In the genomic region with DNA sequence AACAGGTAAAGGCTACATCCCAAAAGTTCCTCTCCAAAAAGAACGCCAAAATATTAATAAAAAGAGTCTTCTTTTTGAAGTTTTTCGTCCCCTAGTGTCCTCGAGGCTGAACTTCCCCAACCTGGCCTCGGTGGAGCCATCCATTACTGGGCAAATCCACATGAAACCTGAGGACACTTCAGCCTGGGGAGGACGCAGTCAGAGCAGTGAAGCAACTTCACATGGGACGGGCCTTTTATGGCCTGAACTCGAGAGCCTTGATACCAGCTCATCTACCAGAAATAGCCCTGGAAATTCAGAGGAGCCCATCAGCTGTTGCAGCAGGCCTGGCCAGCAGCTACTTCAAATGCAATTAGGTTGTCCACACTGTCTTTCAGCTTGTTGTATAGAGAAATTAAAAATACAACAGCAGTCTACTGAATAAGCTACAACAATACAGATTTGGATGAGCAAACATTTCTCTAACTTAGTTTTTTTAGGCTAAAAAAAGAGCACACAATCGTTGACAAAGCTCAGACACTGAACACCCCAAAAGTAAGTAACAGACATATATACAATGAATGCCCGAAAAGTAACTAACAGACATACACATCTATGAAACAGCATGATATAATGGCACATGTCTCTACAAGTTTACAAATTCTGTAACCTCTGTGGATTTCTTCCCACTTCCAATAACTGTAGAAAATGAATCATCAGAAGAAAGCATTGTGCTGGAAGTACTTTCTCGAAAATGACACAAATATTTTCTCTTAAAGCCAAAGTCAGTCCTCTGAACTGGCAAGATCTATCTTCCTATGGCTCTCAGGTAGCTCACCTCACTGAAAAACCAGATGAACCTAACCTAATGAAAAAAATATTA, we compare ENCODE assay signal across 8 cellular contexts. TPM values are rescaled to one million over a fixed set of nuclear protein-coding genes. Genes with fewer than 3 reads are reported as not detected.
DNase-seq lines count a peak whose midpoint lies in the region; ATAC-seq, FAIRE-seq and TF ChIP-seq lines count a peak whose summit lies in the region.

A gene with protein sequence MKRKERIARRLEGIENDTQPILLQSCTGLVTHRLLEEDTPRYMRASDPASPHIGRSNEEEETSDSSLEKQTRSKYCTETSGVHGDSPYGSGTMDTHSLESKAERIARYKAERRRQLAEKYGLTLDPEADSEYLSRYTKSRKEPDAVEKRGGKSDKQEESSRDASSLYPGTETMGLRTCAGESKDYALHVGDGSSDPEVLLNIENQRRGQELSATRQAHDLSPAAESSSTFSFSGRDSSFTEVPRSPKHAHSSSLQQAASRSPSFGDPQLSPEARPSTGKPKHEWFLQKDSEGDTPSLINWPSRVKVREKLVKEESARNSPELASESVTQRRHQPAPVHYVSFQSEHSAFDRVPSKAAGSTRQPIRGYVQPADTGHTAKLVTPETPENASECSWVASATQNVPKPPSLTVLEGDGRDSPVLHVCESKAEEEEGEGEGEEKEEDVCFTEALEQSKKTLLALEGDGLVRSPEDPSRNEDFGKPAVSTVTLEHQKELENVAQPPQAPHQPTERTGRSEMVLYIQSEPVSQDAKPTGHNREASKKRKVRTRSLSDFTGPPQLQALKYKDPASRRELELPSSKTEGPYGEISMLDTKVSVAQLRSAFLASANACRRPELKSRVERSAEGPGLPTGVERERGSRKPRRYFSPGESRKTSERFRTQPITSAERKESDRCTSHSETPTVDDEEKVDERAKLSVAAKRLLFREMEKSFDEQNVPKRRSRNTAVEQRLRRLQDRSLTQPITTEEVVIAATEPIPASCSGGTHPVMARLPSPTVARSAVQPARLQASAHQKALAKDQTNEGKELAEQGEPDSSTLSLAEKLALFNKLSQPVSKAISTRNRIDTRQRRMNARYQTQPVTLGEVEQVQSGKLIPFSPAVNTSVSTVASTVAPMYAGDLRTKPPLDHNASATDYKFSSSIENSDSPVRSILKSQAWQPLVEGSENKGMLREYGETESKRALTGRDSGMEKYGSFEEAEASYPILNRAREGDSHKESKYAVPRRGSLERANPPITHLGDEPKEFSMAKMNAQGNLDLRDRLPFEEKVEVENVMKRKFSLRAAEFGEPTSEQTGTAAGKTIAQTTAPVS (N-terminal part only) (minus strand): TSS at position 208 of the 862 bp plus-strand sequence. CDS start 79,913 bp downstream, outside the sequence.

- H3K36me3 ChIP-seq in CD4-positive, CD25-positive, alpha-beta regulatory T cell (ENCODE audit: control insufficient read depth, insufficient read depth, low read length): no peaks in the 10 kb centered on the region
- H3K36me3 ChIP-seq in HUES6 (ENCODE audit: control insufficient read depth, insufficient read depth, low read length) (no peaks in the 10 kb centered on the region), HepG2 (replicated peaks in 1 of 2; ENCODE audit: control insufficient read depth in 1 of 2, insufficient read depth in 2 of 2, low read length in 2 of 2) (no peaks in the 10 kb centered on the region), tibial nerve (no peaks in the 10 kb centered on the region)

- peak; percentile 61 for FAIRE-seq in HepG2 (lab: Jason Lieb, UNC)

- intact Hi-C loops in HepG2 (cut with micrococcal nuclease; ENCODE audit: unreplicated experiment): loop anchor here (1.0 kb wide), 1 partner anchor 17 kb away; no protein-coding TSS in a partner anchor

- H3K9me3 Mint-ChIP-seq in CD4-positive, CD25-positive, alpha-beta regulatory T cell: peaks cover 0 to 2% (median 0%) of the 10 kb centered on the region in 7 donors

- peak within 1 kb of the TSS; percentile 34 for H3K27ac ChIP-seq in CD4-positive, CD25-positive, alpha-beta regulatory T cell (ENCODE audit: insufficient read depth, low read length, poor library complexity, severe bottlenecking)
- H3K27ac ChIP-seq in HUES6 (ENCODE audit: low read depth, low read length) (peak within 1 kb of the TSS; percentile 78), coronary artery (peak within 1 kb of the TSS; percentile 77 to 88), HepG2 (ENCODE audit: extremely low read length, insufficient read depth, low read length) (peak within 1 kb of the TSS; percentile 37), tibial nerve (peak within 1 kb of the TSS; percentile 20 to 80 (median 62))

- DNase-seq in CD4-positive, CD25-positive, alpha-beta regulatory T cell: no peak
- DNase-seq in coronary artery (ENCODE audit: low spot score): peak; percentile 90
- peak; percentile 61 for DNase-seq in HepG2 (ENCODE audit: low spot score)
- peak; percentile 49 to 70 for DNase-seq in tibial nerve (ENCODE audit: low spot score in 2 of 2)
- DNase-seq in Kasumi-1 (lab: John Stamatoyannopoulos, UW): no peak
- DNase-seq in HuH-7.5 (ENCODE audit: low spot score): no peak
- no peak for DNase-seq in NCI-H187 treated with DMSO at 0.1 percent for 48 hours (lab: John Stamatoyannopoulos, UW)

- in situ Hi-C loops in HepG2 (cut with HindIII; ENCODE audit: extremely low pct_ligation_motif_present, low pct_unique_long_range_greater_than_20kb): loop anchor here (5.0 kb wide), 1 partner anchor 102 kb away; no protein-coding TSS in a partner anchor

- no peaks in the 10 kb centered on the region for H4K20me1 ChIP-seq in HepG2 (ENCODE audit: insufficient read depth, low read length)

- TF ChIP-seq CTCF in coronary artery (IDR thresholded peaks at IDR 0.05) (no peak), HepG2 (CRISPR knock-in tag; IDR thresholded peaks at IDR 0.05) (peak; percentile 10; the same call in 1 of the 2 replicates), tibial nerve (IDR thresholded peaks at IDR 0.05) (no peak)

- no peaks in the 10 kb centered on the region for H3K27me3 ChIP-seq in CD4-positive, CD25-positive, alpha-beta regulatory T cell (ENCODE audit: control insufficient read depth, insufficient read depth, low read length)
- no peaks in the 10 kb centered on the region for H3K27me3 ChIP-seq in HUES6 (ENCODE audit: control insufficient read depth, insufficient read depth, low read length)
- H3K27me3 ChIP-seq in HepG2 (ENCODE audit: control insufficient read depth in 1 of 2, insufficient read depth in 2 of 2, low read length in 2 of 2): no peaks in the 10 kb centered on the region
- H3K27me3 ChIP-seq in tibial nerve: no peaks in the 10 kb centered on the region

- H3K27ac Mint-ChIP-seq in CD4-positive, CD25-positive, alpha-beta regulatory T cell: peak within 1 kb of the TSS; percentile 14 to 59 (median 54)

- H3K9me3 ChIP-seq in CD4-positive, CD25-positive, alpha-beta regulatory T cell (ENCODE audit: control insufficient read depth in 2 of 2, low read length in 2 of 2): no peaks in the 10 kb centered on the region
- H3K9me3 ChIP-seq in HUES6 (ENCODE audit: control insufficient read depth, insufficient read depth, low read depth, low read length) (0 out of 2 replicates have a peak, but pooled peaks cover 3% of the 10 kb centered on the region), HepG2 (ENCODE audit: low read length) (no peaks in the 10 kb centered on the region), tibial nerve (no peaks in the 10 kb centered on the region)

- ATAC-seq in CD4-positive, CD25-positive, alpha-beta regulatory T cell (ENCODE audit: low read depth in 2 of 2): no peak
- ATAC-seq in HepG2: peak; percentile 75

- H3K4me3 ChIP-seq in CD4-positive, CD25-positive, alpha-beta regulatory T cell (ENCODE audit: low read depth, low read length): peak within 1 kb of the TSS; percentile 13
- H3K4me3 ChIP-seq in HUES6 (ENCODE audit: low read depth, low read length) (peak within 1 kb of the TSS; percentile 58), coronary artery (peak within 1 kb of the TSS; percentile 66), HepG2 (replicated peaks in 1 of 3; ENCODE audit: insufficient read depth in 1 of 3, low read depth in 2 of 3, low read length in 3 of 3) (peak within 1 kb of the TSS; percentile 36 to 55 (median 37)), tibial nerve (peak within 1 kb of the TSS in 1 of 4 donors; percentile 17)

- peak within 1 kb of the TSS; percentile 18 for H2AFZ ChIP-seq in HepG2 (ENCODE audit: low read length)

- POLR2A ChIA-PET in HepG2 (lab: Yijun Ruan, JAX): interaction anchor here (0.9 to 1.4 kb wide), 4 partner anchors 14 to 102 kb away, joined by 3 to 8 read pairs (median 4); no protein-coding TSS in a partner anchor

- H3K36me3 Mint-ChIP-seq in CD4-positive, CD25-positive, alpha-beta regulatory T cell: peaks cover 8% of the 10 kb centered on the region

- TSS peak; percentile 52 for BruUV-seq in HepG2 (replicated peaks; lab: Mats Ljungman, UMichigan)

- peaks cover 20% of the 10 kb centered on the region for H3K4me1 ChIP-seq in CD4-positive, CD25-positive, alpha-beta regulatory T cell (ENCODE audit: control insufficient read depth, insufficient read depth, low read length, poor library complexity, severe bottlenecking)
- H3K4me1 ChIP-seq in HUES6 (ENCODE audit: control insufficient read depth, insufficient read depth, low read length) (peaks cover 37% of the 10 kb centered on the region), HepG2 (ENCODE audit: insufficient read depth, low read length) (peaks cover 49% of the 10 kb centered on the region), tibial nerve (peaks cover 0 to 21% (median 9%) of the 10 kb centered on the region in 4 donors)

- TF ChIP-seq POLR2A in HepG2 (IDR thresholded peaks at IDR 0.05; ENCODE audit: insufficient read depth in 1 of 2, low read depth in 2 of 2, low read length in 2 of 2) (no peak), tibial nerve (IDR thresholded peaks at IDR 0.05) (peak in 1 of 2 donors; percentile 23)

- H3K4me2 ChIP-seq in HepG2 (ENCODE audit: low read depth, low read length): peak within 1 kb of the TSS; percentile 72

- 24% methylated on average over 10 of the region's 10 CpGs for WGBS in HepG2 (ENCODE audit: low lambda C conversion rate)
- 43 to 44% methylated on average over 10 of the region's 10 CpGs for WGBS in tibial nerve, 2 donors

- TF ChIP-seq EP300 in HepG2 (IDR thresholded peaks at IDR 0.05; ENCODE audit: low read depth in 2 of 2, low read length in 2 of 2) (no peak), HepG2 (CRISPR knock-in tag; IDR thresholded peaks at IDR 0.05; ENCODE audit: borderline replicate concordance) (no peak), tibial nerve (IDR thresholded peaks at IDR 0.05) (peak in 1 of 2 donors; percentile 70)

- H3K79me2 ChIP-seq in HepG2 (ENCODE audit: insufficient read depth, low read length): no peaks in the 10 kb centered on the region

- no peak for TF ChIP-seq RAD21 in HepG2 (CRISPR knock-in tag; IDR thresholded peaks at IDR 0.05)

- H3K9ac ChIP-seq in HUES6 (ENCODE audit: low read length) (peak within 1 kb of the TSS; percentile 67), HepG2 (ENCODE audit: insufficient read depth, low read depth, low read length) (peak within 1 kb of the TSS; percentile 46)

- CTCF ChIA-PET in HepG2 (lab: Yijun Ruan, JAX; ENCODE audit: low intra/inter-chr PET ratio, low total read pairs): no interaction called here

- peaks cover 17 to 38% (median 22%) of the 10 kb centered on the region in 4 donors for H3K4me1 Mint-ChIP-seq in CD4-positive, CD25-positive, alpha-beta regulatory T cell

- H3K27me3 Mint-ChIP-seq in CD4-positive, CD25-positive, alpha-beta regulatory T cell: no peaks in the 10 kb centered on the region

- H3K4me3 Mint-ChIP-seq in CD4-positive, CD25-positive, alpha-beta regulatory T cell: peak within 1 kb of the TSS in 1 of 4 donors; percentile 9

RNA-seq across cellular contexts. Expression of the gene that starts here (rescaled TPM):
- 12.3 TPM for total RNA-seq in CD4-positive, CD25-positive, alpha-beta regulatory T cell
- 10 to 100 TPM in 1 of 4 donors, 1 to 10 TPM in 2, under 1 TPM in 1; 0.49 to 10.1 (median 2.8) TPM for polyA plus RNA-seq in CD4-positive, CD25-positive, alpha-beta regulatory T cell
- total RNA-seq in HepG2 (2016; rRNA removed; fragmentation: Illumina TruSeq; extraction: Trizol) (4.8 and 12.1 TPM in 2 replicates), tibial nerve (10 to 100 TPM; 23.6 to 32.0 (median 26.0) TPM)
- total RNA-seq in HepG2 (2016; cell fraction: cytosol; rRNA removed; fragmentation: Illumina TruSeq; extraction: Trizol; ENCODE audit: low read depth): 0.97 and 1.0 TPM in 2 replicates
- 3.3 and 10.0 TPM in 2 replicates for total RNA-seq in HepG2 (2016; cell fraction: insoluble cytoplasmic fraction; rRNA removed; fragmentation: Illumina TruSeq; extraction: Trizol)
- total RNA-seq in HepG2 (2016; cell fraction: membrane; rRNA removed; fragmentation: Illumina TruSeq; extraction: Trizol): 1.7 and 3.2 TPM in 2 replicates
- 20.3 and 24.1 TPM in 2 replicates for total RNA-seq in HepG2 (2016; cell fraction: nucleus; rRNA removed; fragmentation: Illumina TruSeq; extraction: Trizol)
- polyA plus RNA-seq in HepG2 (2011; rRNA removed): 3.8 and 3.9 TPM in 2 replicates
- polyA plus RNA-seq in HepG2 (2011; cell fraction: cytosol; rRNA removed): 2.1 and 2.3 TPM in 2 replicates
- 14.8 and 16.4 TPM in 2 replicates for polyA plus RNA-seq in HepG2 (2011; cell fraction: nucleus; rRNA removed)
- polyA plus RNA-seq in HepG2 (2012): 4.0 and 4.8 TPM in 2 replicates
- polyA plus RNA-seq in HepG2 (2016; cell fraction: cytosol; fragmentation: Illumina TruSeq; extraction: Trizol; ENCODE audit: low read depth): 0.19 and 0.84 TPM in 2 replicates
- polyA plus RNA-seq in HepG2 (2016; cell fraction: insoluble cytoplasmic fraction; fragmentation: Illumina TruSeq; extraction: Trizol; ENCODE audit: low read depth): 2.5 and 3.2 TPM in 2 replicates
- polyA plus RNA-seq in HepG2 (2016; cell fraction: membrane; fragmentation: Illumina TruSeq; extraction: Trizol; ENCODE audit: low read depth): 0.45 and 0.66 TPM in 2 replicates
- 13.7 TPM in 2 replicates for polyA plus RNA-seq in HepG2 (2016; cell fraction: nucleus; fragmentation: Illumina TruSeq; extraction: Trizol; ENCODE audit: insufficient read depth, low read depth)
- 7.7 and 11.4 TPM in 2 replicates for polyA minus RNA-seq in HepG2 (2011; rRNA and poly(A)+ RNA removed; ENCODE audit: low replicate concordance)
- polyA minus RNA-seq in HepG2 (2011; cell fraction: cytosol; rRNA and poly(A)+ RNA removed): 4.8 and 7.2 TPM in 2 replicates
- polyA minus RNA-seq in HepG2 (2011; cell fraction: nucleus; rRNA and poly(A)+ RNA removed): 30.3 and 30.4 TPM in 2 replicates

Comparison
In these comparisons a context has a peak if more than half of its experiments do, and no peak if none do; other contexts are left out.
1. DNase-seq: peak in coronary artery (single experiment), HepG2 (single experiment) and tibial nerve (2 of 2); none in CD4-positive, CD25-positive, alpha-beta regulatory T cell (0 of 3), Kasumi-1 (0 of 2), HuH-7.5 (single experiment) and NCI-H187 treated with DMSO at 0.1 percent for 48 hours (single experiment).
2. Peak in every context shown above with its lines, with median percentiles within 50 percentile points of each other: H3K27ac ChIP-seq.